ENCODE assay signal across 13 cellular contexts in the genomic region with DNA sequence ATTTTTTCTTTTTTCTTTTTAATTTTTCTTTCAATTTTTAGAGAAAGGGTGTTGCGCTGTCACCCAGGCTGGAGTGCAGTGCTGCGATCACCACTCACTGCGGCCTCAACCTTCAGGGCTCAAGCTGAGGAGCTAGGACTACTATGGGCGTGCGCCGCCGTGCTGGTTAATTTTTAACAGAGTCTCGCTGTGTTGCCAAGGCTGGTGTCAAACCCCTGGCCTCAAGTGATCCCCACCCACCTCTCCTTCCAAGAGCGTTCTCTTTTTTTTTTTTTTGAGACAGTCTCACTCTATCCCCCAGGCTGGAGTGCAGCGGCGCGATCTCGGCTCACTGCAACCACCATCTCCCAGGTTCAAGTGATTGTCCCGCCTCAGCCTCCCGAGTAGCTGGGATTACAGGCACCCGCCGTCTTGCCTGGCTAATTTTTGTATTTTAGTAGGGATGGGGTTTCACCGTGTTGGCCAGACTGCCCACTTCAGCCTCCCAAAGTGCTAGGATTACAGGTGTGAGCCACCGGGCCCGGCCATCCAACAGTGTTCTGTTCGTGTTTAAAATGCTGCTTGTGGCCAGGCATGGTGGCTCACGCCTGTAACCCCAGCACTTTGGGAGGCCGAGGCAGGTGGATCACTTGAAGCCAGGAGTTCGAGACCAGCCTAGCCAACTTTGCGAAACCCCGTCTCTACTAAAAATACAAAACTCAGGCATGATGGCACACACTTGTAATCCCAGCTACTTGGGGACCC. TPM values are rescaled to one million over a fixed set of nuclear protein-coding genes. Genes with fewer than 3 reads are reported as not detected.
"Had no signal": no experiment of that assay in that cellular context is flagged by ENCODE, and none has a peak within 500 bp of the region (broad histone marks: within the 10 kb centered on the region; RNA-seq: fewer than 3 reads in every experiment).

No MANE protein-coding gene starts in this region.

- H3K4me3 Mint-ChIP-seq: activated CD4-positive, alpha-beta T cell treated with anti-CD3 and anti-CD28 coated beads, Interleukin-2, amount 10 ng/mL, durations not matched to agents 7 days and 5 days; neural crest cell had no signal

- H3K27me3 ChIP-seq: gastrocnemius medialis, heart right ventricle had no signal

- DNase-seq: activated CD4-positive, alpha-beta T cell treated with anti-CD3 and anti-CD28 coated beads, Interleukin-2, amount 10 ng/mL, durations not matched to agents 7 days and 5 days; activated CD4-positive, CD25-positive, alpha-beta regulatory T cell; activated naive CD4-positive, alpha-beta T cell treated with anti-CD3 and anti-CD28 coated beads, Interleukin-2, amount 50 U/mL, for 16 hours; activated T-cell treated with anti-CD3 and anti-CD28 coated beads for 4 hours; erythroblast; gastrocnemius medialis; heart right ventricle; left ventricle myocardium superior; stimulated activated CD4-positive, alpha-beta T cell treated with anti-CD3 and anti-CD28 coated beads, Interleukin-12 subunit alpha, Interleukin-12 subunit beta, amount 100 ng/mL, for 4 hours; stimulated activated CD4-positive, alpha-beta T cell treated with anti-CD3 and anti-CD28 coated beads, Interleukin-2, amount 100 ng/mL, for 24 hours; SW 1271 had no signal

- H3K9me3 ChIP-seq: gastrocnemius medialis, heart right ventricle, thoracic aorta had no signal

- H3K4me1 ChIP-seq: gastrocnemius medialis had no signal

- H3K27ac ChIP-seq: gastrocnemius medialis, heart right ventricle, thoracic aorta had no signal

- H3K27me3 Mint-ChIP-seq: activated CD4-positive, alpha-beta T cell treated with anti-CD3 and anti-CD28 coated beads, Interleukin-2, amount 10 ng/mL, durations not matched to agents 7 days and 5 days had no signal

- H3K4me1 Mint-ChIP-seq: neural crest cell had no signal

- H3K9me3 Mint-ChIP-seq: activated CD4-positive, alpha-beta T cell treated with anti-CD3 and anti-CD28 coated beads, Interleukin-2, amount 10 ng/mL, durations not matched to agents 7 days and 5 days; neural crest cell had no signal

- ATAC-seq: gastrocnemius medialis, heart right ventricle, left ventricle myocardium superior had no signal

- H3K4me3 ChIP-seq: gastrocnemius medialis, heart right ventricle, thoracic aorta had no signal

RNA-seq across cellular contexts. Expression of gene CPNE7, which starts 29.6 kb away (rescaled TPM):
- total RNA-seq: gastrocnemius medialis, left ventricle myocardium superior, thoracic aorta had no signal
